22 cellular contexts compared by ENCODE assay signal in genomic region chr11:43693069-43693468, GRCh38. TPM values are rescaled to one million over a fixed set of nuclear protein-coding genes. Genes with fewer than 3 reads are reported as not detected.
DNase-seq lines count a peak whose midpoint lies in the region; ATAC-seq, FAIRE-seq and TF ChIP-seq lines count a peak whose summit lies in the region.
"Had no signal": no experiment of that assay in that cellular context is flagged by ENCODE, and none has a peak within 500 bp of the region (broad histone marks: within the 10 kb centered on the region; RNA-seq: fewer than 3 reads in every experiment).

No MANE protein-coding gene starts in this region.

- H4K20me1 ChIP-seq in OCI-LY7 (ENCODE audit: insufficient read depth, low read length) (no peaks in the 10 kb centered on the region; the same call in 1 of the 2 replicates), GM12878 (ENCODE audit: control insufficient read depth, insufficient read depth) (no peaks in the 10 kb centered on the region)

- no peaks in the 10 kb centered on the region for H3K27me3 ChIP-seq in BE2C
- no peaks in the 10 kb centered on the region for H3K27me3 ChIP-seq in GM12878 (replicated peaks in 1 of 2; ENCODE audit: control insufficient read depth in 2 of 2, insufficient read depth in 2 of 2, low read length in 1 of 2)
- H3K27me3 ChIP-seq in spleen (replicated peaks in 1 of 7): no peaks in the 10 kb centered on the region
- H3K27me3 ChIP-seq: MG63 had no signal

- H3K9me3 ChIP-seq in BE2C (no peaks in the 10 kb centered on the region), OCI-LY7 (ENCODE audit: low read length) (no peaks in the 10 kb centered on the region; the same call in 1 of the 2 replicates), GM12878 (replicated peaks; ENCODE audit: control insufficient read depth, insufficient read depth, low read length) (no peaks in the 10 kb centered on the region; the same call in 2 of the 3 replicates), spleen (no peaks in the 10 kb centered on the region)
- H3K9me3 ChIP-seq: HAP-1, MG63 had no signal

- no peak overlapping the region for H2AFZ ChIP-seq in OCI-LY7 (ENCODE audit: low read length)
- H2AFZ ChIP-seq in GM12878 (ENCODE audit: control insufficient read depth, low read depth, low read length): no peak overlapping the region
- H2AFZ ChIP-seq: GM23248, PC-9 had no signal

- H3K79me2 ChIP-seq in OCI-LY7 (ENCODE audit: insufficient read depth, low read depth, low read length) (peaks cover 99% of the 10 kb centered on the region), GM12878 (ENCODE audit: control insufficient read depth, insufficient read depth, low read length) (peaks cover 40% of the 10 kb centered on the region)

- FAIRE-seq in GM12891 (lab: Jason Lieb, UNC) (peak; percentile 23), GM12878 (lab: Jason Lieb, UNC) (no peak)
- FAIRE-seq: A204.1, HTR-8/SVneo had no signal

- H3K9me2 ChIP-seq in OCI-LY7 (ENCODE audit: insufficient read depth, low read length): no peaks in the 10 kb centered on the region

- H3K4me1 ChIP-seq in BE2C: peaks cover 3% of the 10 kb centered on the region
- H3K4me1 ChIP-seq in OCI-LY7 (ENCODE audit: insufficient read depth, low read length, poor library complexity, severe bottlenecking): peaks cover 82% of the 10 kb centered on the region
- peaks cover 8% of the 10 kb centered on the region for H3K4me1 ChIP-seq in GM12878 (ENCODE audit: control insufficient read depth, insufficient read depth, low read length)
- peaks cover 4 to 57% (median 37%) of the 10 kb centered on the region in 6 donors for H3K4me1 ChIP-seq in spleen

- RAD21 ChIA-PET in GM12878 (lab: Charles Lee; ENCODE audit: unreplicated experiment): interaction anchor here (1.0 kb wide), 1 partner anchor 11 kb away, joined by 3 read pairs; no protein-coding TSS in a partner anchor

- SMC1A ChIA-PET in GM12878 (lab: Charles Lee; ENCODE audit: uncharacterized antibody, unreplicated experiment): interaction anchor here (1.1 to 1.4 kb wide), 2 partner anchors 8 to 16 kb away, joined by 3 to 8 read pairs; no protein-coding TSS in a partner anchor

- H3K27ac ChIP-seq in OCI-LY7 (ENCODE audit: low read depth, low read length, poor library complexity, severe bottlenecking) (peak overlapping the region; percentile 90), GM12878 (ENCODE audit: control insufficient read depth, insufficient read depth) (no peak overlapping the region), spleen (no peak overlapping the region)
- H3K27ac ChIP-seq: GM23248, PC-9 had no signal

- TF ChIP-seq CTCF in BE2C (IDR thresholded peaks at IDR 0.05; ENCODE audit: low read depth, low read length) (no peak), OCI-LY7 (conservative IDR thresholded peaks at IDR 0.05; ENCODE audit: low read length) (no peak), GM12878 (IDR thresholded peaks at IDR 0.05 in 2 of 3, conservative IDR thresholded peaks at IDR 0.05 in 1 of 3; ENCODE audit: control insufficient read depth in 2 of 3, extremely low read depth in 1 of 3, insufficient read depth in 1 of 3, low read depth in 3 of 3, low read length in 3 of 3) (no peak), spleen (IDR thresholded peaks at IDR 0.05 in 8 of 11, conservative IDR thresholded peaks at IDR 0.05 in 3 of 11) (no peak)

- no peak overlapping the region for H3K4me3 ChIP-seq in BE2C (ENCODE audit: low read depth, low read length)
- H3K4me3 ChIP-seq in OCI-LY7 (ENCODE audit: low read depth, low read length, poor library complexity, severe bottlenecking): peak overlapping the region; percentile 59
- no peak overlapping the region for H3K4me3 ChIP-seq in GM12878
- no peak overlapping the region for H3K4me3 ChIP-seq in spleen
- H3K4me3 ChIP-seq: GM23248, HAP-1, MG63, PC-9 had no signal

- in situ Hi-C loops in GM12878 (cut with MboI): no loop called here

- no peak for TF ChIP-seq EP300 in GM12878 (IDR thresholded peaks at IDR 0.05; ENCODE audit: borderline replicate concordance in 1 of 2, control insufficient read depth in 1 of 2, low read depth in 2 of 2, low read length in 2 of 2)

- POLR2A ChIA-PET in OCI-LY7 (lab: Charles Lee) (interaction anchor here (0.5 to 1.3 kb wide), 3 partner anchors 32 to 93 kb away, joined by 3 to 5 read pairs (median 3); no protein-coding TSS in a partner anchor), GM12878 (lab: Charles Lee) (no interaction called here)

- H3K36me3 ChIP-seq in BE2C (peaks cover 4% of the 10 kb centered on the region; the same call in 1 of the 2 replicates), OCI-LY7 (ENCODE audit: insufficient read depth, low read length) (peaks cover 67% of the 10 kb centered on the region), GM12878 (ENCODE audit: control insufficient read depth in 2 of 2, insufficient read depth in 2 of 2, low read length in 1 of 2) (no peaks in the 10 kb centered on the region), spleen (peaks cover 0 to 6% (median 0%) of the 10 kb centered on the region in 6 donors)
- H3K36me3 ChIP-seq: HAP-1 had no signal

- TF ChIP-seq POLR2A in GM12891 (IDR thresholded peaks at IDR 0.05; ENCODE audit: low read depth, low read length) (no peak), GM12878 (IDR thresholded peaks at IDR 0.05; ENCODE audit: low read depth, low read length) (no peak), spleen (IDR thresholded peaks at IDR 0.05) (no peak)

- DNase-seq in BE2C (peak; percentile 38), GM12891 (ENCODE audit: insufficient read length, low spot score) (no peak), OCI-LY7 (ENCODE audit: low spot score) (no peak), GM12878 (ENCODE audit: low read depth, low spot score) (no peak), spleen (no peak), kidney tubule cell (ENCODE audit: low spot score) (no peak)
- DNase-seq: CD4-positive, alpha-beta T cell; COR-L47; DMS79; GM23248; MG63; NCI-H1417; NCI-H187; NCI-H446; NCI-H526; PC-9; RPMI8226; SHP77 treated with DMSO at 0.1 percent for 48 hours had no signal

- intact Hi-C loops in OCI-LY7 (cut with micrococcal nuclease; ENCODE audit: unreplicated experiment) (no loop called here), GM12878 (cut with micrococcal nuclease; ENCODE audit: unreplicated experiment) (no loop called here), spleen (cut with DNase I; ENCODE audit: low total_unique reads) (no loop called here)

- ATAC-seq in GM12878 (peak; percentile 14; the same call in 1 of the 3 replicates), HG03135 (IDR thresholded peaks at IDR 0.05; ENCODE audit: unreplicated experiment) (no peak)

- 98% methylated on average over 2 of the region's 2 CpGs for WGBS in GM12878 (ENCODE audit: insufficient coverage, insufficient replicate concordance, low lambda C conversion rate, missing lambda C conversion rate)
- 88 to 93% (median 89%) methylated on average over 2 of the region's 2 CpGs for WGBS in spleen, 5 donors

- BruUV-seq in OCI-LY7 (replicated peaks; lab: Mats Ljungman, UMichigan) (no TSS peak), GM12878 (replicated peaks; lab: Mats Ljungman, UMichigan) (no TSS peak)

- CTCF ChIA-PET in OCI-LY7 (lab: Charles Lee; ENCODE audit: unreplicated experiment): no interaction called here
- CTCF ChIA-PET in GM12878 (lab: Yijun Ruan, JAX): interaction anchor here (1.1 to 1.5 kb wide), 2 partner anchors 8 to 158 kb away, joined by 5 to 9 read pairs; no protein-coding TSS in a partner anchor

- TF ChIP-seq RAD21 in GM12878 (IDR thresholded peaks at IDR 0.05; ENCODE audit: insufficient read depth, low read depth, low read length): no peak

- H3K4me2 ChIP-seq in OCI-LY7 (ENCODE audit: low read length) (peak overlapping the region; percentile 94), GM12878 (ENCODE audit: control insufficient read depth, insufficient read depth) (no peak overlapping the region)
- H3K4me2 ChIP-seq: PC-9 had no signal

- H3K9ac ChIP-seq in GM12878 (ENCODE audit: control insufficient read depth, insufficient read depth, low read length): no peak overlapping the region
- H3K9ac ChIP-seq: GM23248 had no signal

TF ChIP-seq in GM12891, 5 proteins besides CTCF, POLR2A, EP300 and RAD21:
- TF ChIP-seq SPI1 (IDR thresholded peaks at IDR 0.05; ENCODE audit: low read depth, low read length): no peak
- no peak for TF ChIP-seq POLR2AphosphoS5 (IDR thresholded peaks at IDR 0.05; ENCODE audit: low read depth, low read length)
- no peak for TF ChIP-seq TAF1 (IDR thresholded peaks at IDR 0.05; ENCODE audit: low read depth, low read length)

TF ChIP-seq in GM12878, 131 proteins besides CTCF, POLR2A, EP300 and RAD21 (continues in another document):
- TF ChIP-seq MLLT1 (IDR thresholded peaks at IDR 0.05): no peak

RNA-seq across cellular contexts. Expression of gene HSD17B12, which starts 12.5 kb away (rescaled TPM):
- polyA plus RNA-seq in BE2C (2012; ENCODE audit: insufficient read depth, insufficient read length, low read depth): 66.0 TPM
- 25.1 TPM for polyA plus RNA-seq in GM12891 (2012; ENCODE audit: low read depth, missing spikeins)
- total RNA-seq in OCI-LY7 (2014; rRNA removed; shearing (Covaris generic)): 58.0 and 70.9 TPM in 2 replicates
- total RNA-seq in OCI-LY7 (2022) (138 and 148 TPM in 2 replicates), GM12878 (2014; rRNA removed) (68.1 and 75.2 TPM in 2 replicates), GM12878 (2014; rRNA removed; fragmentation: Illumina TruSeq; extraction: Trizol) (74.1 and 80.1 TPM in 2 replicates), GM12878 (2021) (59.5 and 68.2 TPM in 2 replicates), spleen (10 to 100 TPM; 51.1 to 80.0 (median 64.3) TPM)
- total RNA-seq in GM12878 (2013; cell fraction: nucleolus; rRNA removed): 264 and 266 TPM in 2 replicates
- polyA plus RNA-seq in GM12878 (2011; ENCODE audit: low read depth): 51.3 TPM
- polyA plus RNA-seq in GM12878 (2011; rRNA removed) (88.0 and 112 TPM in 2 replicates), GM12878 (2014; fragmentation: Illumina TruSeq; extraction: Trizol) (70.4 and 99.8 TPM in 2 replicates), GM12878 (2014; fragmentation: Nextera tagmentation; extraction: Ambion mirVana) (10 to 100 TPM; 23.6 to 33.6 TPM), GM12878 (2014; rRNA removed) (51.4 and 53.5 TPM in 2 replicates), GM12878 (2016; fragmentation: Nextera tagmentation; extraction: Ambion mirVana) (10 to 100 TPM; 63.5 to 66.0 TPM), spleen (10 to 100 TPM; 17.5 to 25.5 (median 20.6) TPM)
- polyA plus RNA-seq in GM12878 (2011; cell fraction: cytosol; rRNA removed): 51.7 and 71.5 TPM in 2 replicates
- 53.5 and 63.6 TPM in 2 replicates for polyA plus RNA-seq in GM12878 (2011; cell fraction: nucleus; rRNA removed)
- polyA plus RNA-seq in GM12878 (2012): 36.5 and 50.5 TPM in 2 replicates
- polyA minus RNA-seq in GM12878 (2011; rRNA and poly(A)+ RNA removed): 61.5 and 66.7 TPM in 2 replicates
- 48.4 and 63.2 TPM in 2 replicates for polyA minus RNA-seq in GM12878 (2011; cell fraction: cytosol; rRNA and poly(A)+ RNA removed)
- polyA minus RNA-seq in GM12878 (2011; cell fraction: nucleus; rRNA and poly(A)+ RNA removed): 79.8 and 139 TPM in 2 replicates
